Comparison of ENCODE assay signal across 8 cellular contexts in genomic region chr13:32669030-32669646, GRCh38.
A peak's percentile ranks its signal among the peaks of the same experiment; 100 is the strongest.
DNase-seq lines count a peak whose midpoint lies in the region; ATAC-seq lines count a peak whose summit lies in the region.

No MANE protein-coding gene starts in this region.

- CTCF ChIA-PET in activated naive CD4-positive, alpha-beta T cell treated with anti-CD3 and anti-CD28 coated beads for 36 hours (lab: Charles Lee) = interaction anchor here (0.6 to 3.2 kb wide), 21 partner anchors 8 to 1184 kb away, joined by 3 to 16 read pairs (median 5); partner anchors contain the start of gene PDS5B
- CTCF ChIA-PET in activated naive CD4-positive, alpha-beta T cell treated with anti-CD3 and anti-CD28 coated beads, Interleukin-2, amount 10 ng/mL, durations not matched to agents 7 days and 5 days (lab: Charles Lee) = interaction anchor here (0.6 to 2.6 kb wide), 18 partner anchors 9 to 1488 kb away, joined by 3 to 12 read pairs (median 3); no protein-coding TSS in a partner anchor

- peaks cover 13% of the 10 kb centered on the region for H3K36me3 Mint-ChIP-seq in activated naive CD4-positive, alpha-beta T cell treated with anti-CD3 and anti-CD28 coated beads for 36 hours (ENCODE audit: low read depth)
- peaks cover 28% of the 10 kb centered on the region for H3K36me3 Mint-ChIP-seq in activated naive CD4-positive, alpha-beta T cell treated with anti-CD3 and anti-CD28 coated beads, Interleukin-2, amount 10 ng/mL, durations not matched to agents 7 days and 5 days

- no peak for ATAC-seq in HG02588 (IDR thresholded peaks at IDR 0.05; ENCODE audit: unreplicated experiment)

- intact Hi-C loops in activated naive CD4-positive, alpha-beta T cell treated with anti-CD3 and anti-CD28 coated beads for 36 hours (cut with micrococcal nuclease) = loop anchor here (1.0 to 5.0 kb wide), 2 partner anchors 83 to 348 kb away; partner anchors contain the start of genes KL and PDS5B

- H3K4me3 Mint-ChIP-seq in activated naive CD4-positive, alpha-beta T cell treated with anti-CD3 and anti-CD28 coated beads for 36 hours = no peak overlapping the region
- H3K4me3 Mint-ChIP-seq in activated naive CD4-positive, alpha-beta T cell treated with anti-CD3 and anti-CD28 coated beads, Interleukin-2, amount 10 ng/mL, durations not matched to agents 7 days and 5 days = no peak overlapping the region

- in situ Hi-C loops in SK-MEL-5 (cut with HindIII; ENCODE audit: low pct_unique_long_range_greater_than_20kb, low sequenced_read_pairs) = no loop called here

- H3K27me3 Mint-ChIP-seq in activated naive CD4-positive, alpha-beta T cell treated with anti-CD3 and anti-CD28 coated beads for 36 hours (ENCODE audit: low read depth) = no peaks in the 10 kb centered on the region
- no peaks in the 10 kb centered on the region for H3K27me3 Mint-ChIP-seq in activated naive CD4-positive, alpha-beta T cell treated with anti-CD3 and anti-CD28 coated beads, Interleukin-2, amount 10 ng/mL, durations not matched to agents 7 days and 5 days

- H3K9me3 Mint-ChIP-seq in activated naive CD4-positive, alpha-beta T cell treated with anti-CD3 and anti-CD28 coated beads for 36 hours = no peaks in the 10 kb centered on the region
- no peaks in the 10 kb centered on the region for H3K9me3 Mint-ChIP-seq in activated naive CD4-positive, alpha-beta T cell treated with anti-CD3 and anti-CD28 coated beads, Interleukin-2, amount 10 ng/mL, durations not matched to agents 7 days and 5 days

- peaks cover 6% of the 10 kb centered on the region for H3K4me1 Mint-ChIP-seq in activated naive CD4-positive, alpha-beta T cell treated with anti-CD3 and anti-CD28 coated beads for 36 hours (ENCODE audit: low read depth)
- peaks cover 8% of the 10 kb centered on the region for H3K4me1 Mint-ChIP-seq in activated naive CD4-positive, alpha-beta T cell treated with anti-CD3 and anti-CD28 coated beads, Interleukin-2, amount 10 ng/mL, durations not matched to agents 7 days and 5 days

- DNase-seq in activated naive CD4-positive, alpha-beta T cell treated with anti-CD3 and anti-CD28 coated beads for 36 hours = peak; percentile 10
- DNase-seq in activated naive CD4-positive, alpha-beta T cell treated with anti-CD3 and anti-CD28 coated beads, Interleukin-2, amount 10 ng/mL, durations not matched to agents 7 days and 5 days = no peak
- DNase-seq in M059J (ENCODE audit: low read depth) (peak; percentile 33), SK-MEL-5 (ENCODE audit: low read depth, low spot score) (peak; percentile 68), fibroblast of peridontal ligament (ENCODE audit: extremely low read depth) (peak; percentile 77), putamen (ENCODE audit: low spot score) (peak; percentile 5), ureter (ENCODE audit: low spot score) (no peak)

- H3K27ac Mint-ChIP-seq in activated naive CD4-positive, alpha-beta T cell treated with anti-CD3 and anti-CD28 coated beads for 36 hours = no peak overlapping the region
- H3K27ac Mint-ChIP-seq in activated naive CD4-positive, alpha-beta T cell treated with anti-CD3 and anti-CD28 coated beads, Interleukin-2, amount 10 ng/mL, durations not matched to agents 7 days and 5 days = no peak overlapping the region

Comparison
In these comparisons a context has a peak if more than half of its experiments do, and no peak if none do; other contexts are left out.
1. DNase-seq: peak in activated naive CD4-positive, alpha-beta T cell treated with anti-CD3 and anti-CD28 coated beads for 36 hours (single experiment), M059J (single experiment), SK-MEL-5 (single experiment), fibroblast of peridontal ligament (single experiment) and putamen (single experiment); none in activated naive CD4-positive, alpha-beta T cell treated with anti-CD3 and anti-CD28 coated beads, Interleukin-2, amount 10 ng/mL, durations not matched to agents 7 days and 5 days (single experiment) and ureter (single experiment).